In genomic region chr1:156926175-156926574, GRCh38 we compare ENCODE assay signal across 7 cellular contexts. TPM values are rescaled to one million over a fixed set of nuclear protein-coding genes. Genes with fewer than 3 reads are reported as not detected.
DNase-seq lines count a peak whose midpoint lies in the region; ATAC-seq, FAIRE-seq and TF ChIP-seq lines count a peak whose summit lies in the region.

No MANE protein-coding gene starts in this region.

- H3K79me2 ChIP-seq in HCT116 (ENCODE audit: insufficient read depth, low read length) = no peaks in the 10 kb centered on the region
- H3K79me2 ChIP-seq in astrocyte (ENCODE audit: insufficient read depth, low read length) = no peaks in the 10 kb centered on the region

- no peak for FAIRE-seq in astrocyte (lab: Jason Lieb, UNC)

- H3K27ac ChIP-seq in HCT116 (ENCODE audit: low read depth, low read length) (no peak overlapping the region), astrocyte (ENCODE audit: low read depth, low read length) (no peak overlapping the region), psoas muscle (no peak overlapping the region)

- H3K36me3 Mint-ChIP-seq in astrocyte (ENCODE audit: low read depth, unreplicated experiment) = no peaks in the 10 kb centered on the region

- H3K9me3 ChIP-seq in HCT116 (ENCODE audit: control insufficient read depth in 1 of 2, insufficient read depth in 1 of 2, low read depth in 1 of 2, low read length in 2 of 2) (no peaks in the 10 kb centered on the region), astrocyte (ENCODE audit: insufficient read depth, low read depth, low read length) (no peaks in the 10 kb centered on the region), psoas muscle (no peaks in the 10 kb centered on the region)

- peak overlapping the region in 1 of 2 experiments; percentile 27; a peak in 2 of 4 replicates for H3K4me3 ChIP-seq in HCT116 (replicated peaks in 1 of 2; ENCODE audit: low read depth in 1 of 2, low read length in 2 of 2)
- H3K4me3 ChIP-seq in astrocyte (ENCODE audit: insufficient read depth, low read depth, low read length) = no peak overlapping the region
- no peak overlapping the region for H3K4me3 ChIP-seq in psoas muscle

- TF ChIP-seq RAD21 in HCT116 (IDR thresholded peaks at IDR 0.05; ENCODE audit: low read depth) = no peak

- H3K27me3 ChIP-seq in HCT116 (ENCODE audit: insufficient read depth, low read length) = peaks cover 16% of the 10 kb centered on the region; the same call in 1 of the 2 replicates
- peaks cover 48% of the 10 kb centered on the region for H3K27me3 ChIP-seq in astrocyte (ENCODE audit: insufficient read depth, low read length)
- H3K27me3 ChIP-seq in psoas muscle (ENCODE audit: insufficient read depth in 3 of 3, low read length in 2 of 3) = peaks cover 0 to 87% (median 38%) of the 10 kb centered on the region in 3 donors

- TF ChIP-seq CTCF in HCT116 (IDR thresholded peaks at IDR 0.05 in 2 of 3, conservative IDR thresholded peaks at IDR 0.05 in 1 of 3; ENCODE audit: borderline replicate concordance in 1 of 3, insufficient read depth in 1 of 3, low read depth in 2 of 3, low read length in 2 of 3) (no peak), astrocyte (IDR thresholded peaks at IDR 0.05; ENCODE audit: insufficient read depth, low read depth, low read length) (no peak), psoas muscle (IDR thresholded peaks at IDR 0.05) (no peak)

- POLR2A ChIA-PET in HCT116 (lab: Charles Lee) = interaction anchor here (0.6 kb wide), 1 partner anchor 60 kb away, joined by 3 read pairs; no protein-coding TSS in a partner anchor

- H3K4me1 Mint-ChIP-seq in astrocyte (ENCODE audit: low read depth, unreplicated experiment) = peaks cover 8% of the 10 kb centered on the region

- TF ChIP-seq POLR2A in HCT116 (IDR thresholded peaks at IDR 0.05; ENCODE audit: borderline replicate concordance, extremely low read depth, insufficient read depth, insufficient read length) = no peak

- WGBS in psoas muscle, 3 donors = 41 to 46% (median 42%) methylated on average over 3 of the region's 3 CpGs

- CTCF ChIA-PET in HCT116 (lab: Charles Lee) = interaction anchor here (0.9 to 4.0 kb wide), 6 partner anchors 30 to 231 kb away, joined by 3 to 62 read pairs (median 4); partner anchors contain the start of genes INSRR, NTRK1 and PEAR1

- DNase-seq in HCT116 (ENCODE audit: low read depth, low spot score) = peak; percentile 86
- DNase-seq in NCI-H2029 (lab: John Stamatoyannopoulos, UW) = peak; percentile 86
- DNase-seq in astrocyte (ENCODE audit: low read depth) = peak; percentile 70
- DNase-seq in psoas muscle = peak; percentile 52 to 68
- DNase-seq in NCI-H1694 (lab: John Stamatoyannopoulos, UW) = no peak

- H3K4me3 Mint-ChIP-seq in astrocyte (ENCODE audit: unreplicated experiment) = no peak overlapping the region

- no peaks in the 10 kb centered on the region for H3K36me3 ChIP-seq in HCT116 (ENCODE audit: control insufficient read depth in 1 of 2, insufficient read depth in 2 of 2, low read length in 2 of 2)
- H3K36me3 ChIP-seq in astrocyte (ENCODE audit: insufficient read depth, low read length) = no peaks in the 10 kb centered on the region
- H3K36me3 ChIP-seq in psoas muscle (ENCODE audit: insufficient read depth in 1 of 2, low read depth in 1 of 2) = no peaks in the 10 kb centered on the region

- H3K27ac Mint-ChIP-seq in astrocyte (ENCODE audit: unreplicated experiment) = no peak overlapping the region

- H3K9me2 ChIP-seq in HCT116 (ENCODE audit: insufficient read depth) = no peaks in the 10 kb centered on the region

- ATAC-seq in HCT116 = peak; percentile 50
- no peak for ATAC-seq in psoas muscle
- no peak for ATAC-seq in GM19324 (IDR thresholded peaks at IDR 0.05; ENCODE audit: low FRiP score, unreplicated experiment)
- no peak for ATAC-seq in HG02938 (IDR thresholded peaks at IDR 0.05; ENCODE audit: unreplicated experiment)

- H3K27me3 Mint-ChIP-seq in astrocyte (ENCODE audit: low read depth, unreplicated experiment) = peaks cover 81% of the 10 kb centered on the region

- intact Hi-C loops in HCT116 (cut with micrococcal nuclease) (loop anchor here (5.0 to 10.0 kb wide), 3 partner anchors 129 to 301 kb away; no protein-coding TSS in a partner anchor), psoas muscle (cut with DNase I) (loop anchor here in 1 of 2 donors (5.0 kb wide), 1 partner anchor 89 kb away; no protein-coding TSS in a partner anchor)

- BruUV-seq in HCT116 (replicated peaks; lab: Mats Ljungman, UMichigan) = no TSS peak

- peak overlapping the region; percentile 33; the same call in 1 of the 2 replicates for H3K9ac ChIP-seq in HCT116 (ENCODE audit: low read length)
- H3K9ac ChIP-seq in astrocyte (ENCODE audit: low read length) = no peak overlapping the region

- H2AFZ ChIP-seq in HCT116 (ENCODE audit: low read depth, low read length, poor library complexity, severe bottlenecking) (no peak overlapping the region), astrocyte (ENCODE audit: low read depth, low read length) (no peak overlapping the region)

- RAD21 ChIA-PET in HCT116 (lab: Charles Lee; ENCODE audit: low non-redundant PET in 1 of 2, low total read pairs in 2 of 2, uncharacterized antibody in 2 of 2, unreplicated experiment in 2 of 2) = interaction anchor here (0.6 to 1.1 kb wide), 3 partner anchors 33 to 236 kb away, joined by 3 to 4 read pairs (median 3); no protein-coding TSS in a partner anchor

- no peaks in the 10 kb centered on the region for H4K20me1 ChIP-seq in HCT116 (ENCODE audit: insufficient read depth)
- H4K20me1 ChIP-seq in astrocyte (ENCODE audit: insufficient read depth, low read length) = peaks cover 19% of the 10 kb centered on the region

- peaks cover 1% of the 10 kb centered on the region for H3K9me3 Mint-ChIP-seq in astrocyte (ENCODE audit: unreplicated experiment)

- H3K4me2 ChIP-seq in HCT116 (ENCODE audit: low read length) (peak overlapping the region; percentile 93), astrocyte (ENCODE audit: low read length) (no peak overlapping the region)

- H3K4me1 ChIP-seq in HCT116 (ENCODE audit: control insufficient read depth in 1 of 2, insufficient read depth in 2 of 2, low read length in 2 of 2) (peaks cover 20 to 31% of the 10 kb centered on the region in 2 experiments), astrocyte (ENCODE audit: insufficient read depth, low read length) (peaks cover 15% of the 10 kb centered on the region), psoas muscle (no peaks in the 10 kb centered on the region)

TF ChIP-seq in HCT116, 20 proteins besides CTCF, POLR2A, EP300 and RAD21 (continues in another document):
- TF ChIP-seq REST (IDR thresholded peaks at IDR 0.05; ENCODE audit: low read depth) (no peak), TCF7L2 (IDR thresholded peaks at IDR 0.05; ENCODE audit: borderline replicate concordance, extremely low read depth, insufficient read depth, insufficient read length) (peak; percentile 86), FOSL1 (IDR thresholded peaks at IDR 0.05; ENCODE audit: low read depth) (no peak), EGR1 (IDR thresholded peaks at IDR 0.05; ENCODE audit: low read depth) (no peak), SIN3A (IDR thresholded peaks at IDR 0.05; ENCODE audit: low read depth) (no peak), POLR2AphosphoS5 (IDR thresholded peaks at IDR 0.05; ENCODE audit: low read depth, low read length) (peak; percentile 60), MAX (IDR thresholded peaks at IDR 0.05) (peak; percentile 50; the same call in 1 of the 2 replicates)

RNA-seq across cellular contexts. Expression of gene LRRC71, which starts 5.7 kb away (rescaled TPM):
- total RNA-seq in HCT116 (2021; ENCODE audit: unreplicated experiment) (not detected), astrocyte (0.14 TPM in 1 of 2 replicates, not detected in the other), psoas muscle (not detected)
- 0.15 and 0.16 TPM in 2 replicates for polyA plus RNA-seq in HCT116 (2012)
- under 1 TPM in 2 of 3 donors, not detected in 1; 0.03 TPM for polyA plus RNA-seq in psoas muscle

RNA-seq across cellular contexts. Expression of gene PEAR1, which starts 32.7 kb away (rescaled TPM):
- total RNA-seq in HCT116 (2021; ENCODE audit: unreplicated experiment) (10.8 TPM), astrocyte (8.5 and 17.3 TPM in 2 replicates), psoas muscle (1 to 10 TPM; 3.8 to 7.3 (median 4.1) TPM)
- polyA plus RNA-seq in HCT116 (2012) = 11.2 and 15.5 TPM in 2 replicates
- 1 to 10 TPM; 2.1 to 4.6 (median 2.6) TPM for polyA plus RNA-seq in psoas muscle
